In the genomic region with DNA sequence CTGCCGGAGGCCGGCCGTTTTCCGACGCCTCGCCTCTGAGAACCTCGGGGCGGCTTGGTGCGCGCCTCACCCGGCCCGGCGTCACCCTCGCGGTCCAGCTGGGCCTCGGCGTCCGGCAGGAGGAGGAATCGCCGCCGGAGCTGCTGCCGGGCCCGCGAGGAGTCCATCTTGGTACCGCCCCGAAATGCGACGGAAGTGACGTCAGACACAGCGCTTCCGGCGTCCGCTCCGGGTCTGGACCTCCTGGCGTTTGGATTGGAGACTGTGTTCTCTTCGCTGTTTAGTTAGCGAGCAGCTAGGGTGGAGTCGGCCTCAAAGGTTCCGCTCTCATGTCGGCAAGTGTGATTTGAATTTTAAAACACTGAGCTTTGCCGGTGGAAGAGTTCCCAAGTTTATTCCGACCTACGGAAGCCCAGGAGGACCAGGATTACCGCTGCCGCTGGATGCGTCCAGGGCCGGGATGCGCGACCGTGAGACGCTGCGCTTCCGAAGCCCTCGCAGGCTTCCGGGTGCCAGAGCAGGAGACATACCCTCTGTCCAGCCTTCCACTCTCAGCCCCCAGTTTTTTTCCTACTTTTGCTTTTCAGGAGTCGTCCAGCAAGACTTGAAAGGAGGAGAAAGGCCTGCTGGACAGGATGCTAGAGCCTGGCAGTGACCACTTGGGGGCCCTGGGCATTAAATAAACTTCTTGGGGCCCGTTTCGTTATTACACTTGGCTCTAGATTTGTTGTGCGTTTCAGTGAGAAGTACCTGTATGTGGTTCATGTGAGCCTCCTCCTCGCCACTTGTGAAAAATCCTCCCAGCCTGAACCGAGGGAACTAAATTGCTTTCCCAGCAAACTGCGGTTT, we compare ENCODE assay signal across 8 cellular contexts. TPM values are rescaled to one million over a fixed set of nuclear protein-coding genes. Genes with fewer than 3 reads are reported as not detected.
A peak's percentile ranks its signal among the peaks of the same experiment; 100 is the strongest.
DNase-seq lines count a peak whose midpoint lies in the region; ATAC-seq and TF ChIP-seq lines count a peak whose summit lies in the region.

A gene with protein sequence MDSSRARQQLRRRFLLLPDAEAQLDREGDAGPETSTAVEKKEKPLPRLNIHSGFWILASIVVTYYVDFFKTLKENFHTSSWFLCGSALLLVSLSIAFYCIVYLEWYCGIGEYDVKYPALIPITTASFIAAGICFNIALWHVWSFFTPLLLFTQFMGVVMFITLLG (minus strand): TSS at position 188 of the 849 bp plus-strand sequence. CDS start 21 bp downstream, at position 167.

- POLR2A ChIA-PET in AG04450 (lab: Yijun Ruan, JAX) (interaction anchor here (0.6 to 1.7 kb wide), 5 partner anchors 104 to 294 kb away, joined by 3 to 6 read pairs (median 3); no protein-coding TSS in a partner anchor), WTC11 (lab: Charles Lee) (interaction anchor here (0.6 to 0.9 kb wide), 3 partner anchors 42 to 429 kb away, joined by 3 to 5 read pairs (median 5); a partner anchor contains a TSS)

- peak; percentile 34 for TF ChIP-seq CTCF in AG04450 (IDR thresholded peaks at IDR 0.05; ENCODE audit: low read depth, low read length)
- no peak for TF ChIP-seq CTCF in WTC11 (IDR thresholded peaks at IDR 0.05)
- peak; percentile 23 for TF ChIP-seq CTCF in cardiac fibroblast (IDR thresholded peaks at IDR 0.05; ENCODE audit: low read depth, low read length)

- no peaks in the 10 kb centered on the region; the same call in 1 of the 2 replicates for H3K9me3 ChIP-seq in AG04450 (ENCODE audit: control insufficient read depth, insufficient read depth, low read length)

- H3K27ac ChIP-seq in AG04450 (ENCODE audit: low read depth, low read length): peak within 1 kb of the TSS; percentile 96

- H3K9me3 Mint-ChIP-seq in WTC11: no peaks in the 10 kb centered on the region

- ATAC-seq in GM18870 (IDR thresholded peaks at IDR 0.05; ENCODE audit: unreplicated experiment): peak; percentile 93
- peak; percentile 97 for ATAC-seq in HG03135 (IDR thresholded peaks at IDR 0.05; ENCODE audit: unreplicated experiment)
- peak; percentile 89 for ATAC-seq in WTC11

- peaks cover 3% of the 10 kb centered on the region for H3K27me3 ChIP-seq in AG04450 (ENCODE audit: control insufficient read depth, insufficient read depth, low read length)

- H3K4me1 Mint-ChIP-seq in WTC11: peaks cover 14% of the 10 kb centered on the region

- H3K4me3 ChIP-seq in AG04450 (ENCODE audit: low read depth, low read length) (peak within 1 kb of the TSS; percentile 90), cardiac fibroblast (replicated peaks in 1 of 2; ENCODE audit: low read depth in 2 of 2, low read length in 2 of 2) (peak within 1 kb of the TSS; percentile 68 to 91)

- CTCF ChIA-PET in AG04450 (lab: Charles Lee): interaction anchor here (0.7 to 1.7 kb wide), 4 partner anchors 8 to 272 kb away, joined by 3 to 14 read pairs (median 4); no protein-coding TSS in a partner anchor
- CTCF ChIA-PET in WTC11 (lab: Charles Lee): interaction anchor here (0.8 to 1.9 kb wide), 6 partner anchors 8 to 157 kb away, joined by 3 to 6 read pairs (median 4); no protein-coding TSS in a partner anchor

- H3K27me3 Mint-ChIP-seq in WTC11 (ENCODE audit: low read depth): peaks cover 8% of the 10 kb centered on the region

- H3K4me3 Mint-ChIP-seq in WTC11: peak within 1 kb of the TSS; percentile 97

- DNase-seq in AG04450 (ENCODE audit: low read depth, low spot score) (peak; percentile 83), NCI-H2227 treated with DMSO at 0.1 percent for 48 hours (lab: John Stamatoyannopoulos, UW) (peak; percentile 84), WTC11 (ENCODE audit: low spot score) (peak; percentile 93), cardiac fibroblast (ENCODE audit: low read depth in 2 of 2) (peak; percentile 94 to 96), iPS-NIHi7 (ENCODE audit: extremely low spot score) (peak; percentile 98), smooth muscle cell of the brain vasculature (ENCODE audit: low read depth, low spot score) (peak; percentile 80)

- peaks cover 24% of the 10 kb centered on the region for H3K36me3 Mint-ChIP-seq in WTC11

- peak within 1 kb of the TSS; percentile 99 for H3K27ac Mint-ChIP-seq in WTC11

TF ChIP-seq in WTC11, 78 proteins besides CTCF, POLR2A, EP300 and RAD21 (continues in another document):
- TF ChIP-seq IRF2 (CRISPR knock-in tag; IDR thresholded peaks at IDR 0.05; ENCODE audit: borderline replicate concordance, low read depth): no peak
- TF ChIP-seq TP53 (CRISPR knock-in tag; IDR thresholded peaks at IDR 0.05): 0 out of 2 replicates have a peak, but pooled peaks have one; percentile 53
- TF ChIP-seq, protein P1, sequence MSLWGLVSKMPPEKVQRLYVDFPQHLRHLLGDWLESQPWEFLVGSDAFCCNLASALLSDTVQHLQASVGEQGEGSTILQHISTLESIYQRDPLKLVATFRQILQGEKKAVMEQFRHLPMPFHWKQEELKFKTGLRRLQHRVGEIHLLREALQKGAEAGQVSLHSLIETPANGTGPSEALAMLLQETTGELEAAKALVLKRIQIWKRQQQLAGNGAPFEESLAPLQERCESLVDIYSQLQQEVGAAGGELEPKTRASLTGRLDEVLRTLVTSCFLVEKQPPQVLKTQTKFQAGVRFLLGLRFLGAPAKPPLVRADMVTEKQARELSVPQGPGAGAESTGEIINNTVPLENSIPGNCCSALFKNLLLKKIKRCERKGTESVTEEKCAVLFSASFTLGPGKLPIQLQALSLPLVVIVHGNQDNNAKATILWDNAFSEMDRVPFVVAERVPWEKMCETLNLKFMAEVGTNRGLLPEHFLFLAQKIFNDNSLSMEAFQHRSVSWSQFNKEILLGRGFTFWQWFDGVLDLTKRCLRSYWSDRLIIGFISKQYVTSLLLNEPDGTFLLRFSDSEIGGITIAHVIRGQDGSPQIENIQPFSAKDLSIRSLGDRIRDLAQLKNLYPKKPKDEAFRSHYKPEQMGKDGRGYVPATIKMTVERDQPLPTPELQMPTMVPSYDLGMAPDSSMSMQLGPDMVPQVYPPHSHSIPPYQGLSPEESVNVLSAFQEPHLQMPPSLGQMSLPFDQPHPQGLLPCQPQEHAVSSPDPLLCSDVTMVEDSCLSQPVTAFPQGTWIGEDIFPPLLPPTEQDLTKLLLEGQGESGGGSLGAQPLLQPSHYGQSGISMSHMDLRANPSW (CRISPR knock-in tag; conservative IDR thresholded peaks at IDR 0.05; ENCODE audit: low read depth): no peak
- TF ChIP-seq, protein P2, sequence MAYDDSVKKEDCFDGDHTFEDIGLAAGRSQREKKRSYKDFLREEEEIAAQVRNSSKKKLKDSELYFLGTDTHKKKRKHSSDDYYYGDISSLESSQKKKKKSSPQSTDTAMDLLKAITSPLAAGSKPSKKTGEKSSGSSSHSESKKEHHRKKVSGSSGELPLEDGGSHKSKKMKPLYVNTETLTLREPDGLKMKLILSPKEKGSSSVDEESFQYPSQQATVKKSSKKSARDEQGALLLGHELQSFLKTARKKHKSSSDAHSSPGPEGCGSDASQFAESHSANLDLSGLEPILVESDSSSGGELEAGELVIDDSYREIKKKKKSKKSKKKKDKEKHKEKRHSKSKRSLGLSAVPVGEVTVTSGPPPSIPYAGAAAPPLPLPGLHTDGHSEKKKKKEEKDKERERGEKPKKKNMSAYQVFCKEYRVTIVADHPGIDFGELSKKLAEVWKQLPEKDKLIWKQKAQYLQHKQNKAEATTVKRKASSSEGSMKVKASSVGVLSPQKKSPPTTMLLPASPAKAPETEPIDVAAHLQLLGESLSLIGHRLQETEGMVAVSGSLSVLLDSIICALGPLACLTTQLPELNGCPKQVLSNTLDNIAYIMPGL (CRISPR knock-in tag; IDR thresholded peaks at IDR 0.05): peak; percentile 71; the same call in 1 of the 2 replicates
- 0 out of 2 replicates have a peak, but pooled peaks have one; percentile 24 for TF ChIP-seq NFYB (CRISPR knock-in tag; conservative IDR thresholded peaks at IDR 0.05; ENCODE audit: low read depth)
- TF ChIP-seq, protein P3, sequence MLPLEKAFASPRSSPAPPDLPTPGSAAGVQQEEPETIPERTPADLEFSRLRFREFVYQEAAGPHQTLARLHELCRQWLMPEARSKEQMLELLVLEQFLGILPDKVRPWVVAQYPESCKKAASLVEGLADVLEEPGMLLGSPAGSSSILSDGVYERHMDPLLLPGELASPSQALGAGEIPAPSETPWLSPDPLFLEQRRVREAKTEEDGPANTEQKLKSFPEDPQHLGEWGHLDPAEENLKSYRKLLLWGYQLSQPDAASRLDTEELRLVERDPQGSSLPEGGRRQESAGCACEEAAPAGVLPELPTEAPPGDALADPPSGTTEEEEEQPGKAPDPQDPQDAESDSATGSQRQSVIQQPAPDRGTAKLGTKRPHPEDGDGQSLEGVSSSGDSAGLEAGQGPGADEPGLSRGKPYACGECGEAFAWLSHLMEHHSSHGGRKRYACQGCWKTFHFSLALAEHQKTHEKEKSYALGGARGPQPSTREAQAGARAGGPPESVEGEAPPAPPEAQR (CRISPR knock-in tag; IDR thresholded peaks at IDR 0.05): no peak
- no peak for TF ChIP-seq TCF7 (CRISPR knock-in tag; IDR thresholded peaks at IDR 0.05; ENCODE audit: low read depth)
- TF ChIP-seq, protein P4, sequence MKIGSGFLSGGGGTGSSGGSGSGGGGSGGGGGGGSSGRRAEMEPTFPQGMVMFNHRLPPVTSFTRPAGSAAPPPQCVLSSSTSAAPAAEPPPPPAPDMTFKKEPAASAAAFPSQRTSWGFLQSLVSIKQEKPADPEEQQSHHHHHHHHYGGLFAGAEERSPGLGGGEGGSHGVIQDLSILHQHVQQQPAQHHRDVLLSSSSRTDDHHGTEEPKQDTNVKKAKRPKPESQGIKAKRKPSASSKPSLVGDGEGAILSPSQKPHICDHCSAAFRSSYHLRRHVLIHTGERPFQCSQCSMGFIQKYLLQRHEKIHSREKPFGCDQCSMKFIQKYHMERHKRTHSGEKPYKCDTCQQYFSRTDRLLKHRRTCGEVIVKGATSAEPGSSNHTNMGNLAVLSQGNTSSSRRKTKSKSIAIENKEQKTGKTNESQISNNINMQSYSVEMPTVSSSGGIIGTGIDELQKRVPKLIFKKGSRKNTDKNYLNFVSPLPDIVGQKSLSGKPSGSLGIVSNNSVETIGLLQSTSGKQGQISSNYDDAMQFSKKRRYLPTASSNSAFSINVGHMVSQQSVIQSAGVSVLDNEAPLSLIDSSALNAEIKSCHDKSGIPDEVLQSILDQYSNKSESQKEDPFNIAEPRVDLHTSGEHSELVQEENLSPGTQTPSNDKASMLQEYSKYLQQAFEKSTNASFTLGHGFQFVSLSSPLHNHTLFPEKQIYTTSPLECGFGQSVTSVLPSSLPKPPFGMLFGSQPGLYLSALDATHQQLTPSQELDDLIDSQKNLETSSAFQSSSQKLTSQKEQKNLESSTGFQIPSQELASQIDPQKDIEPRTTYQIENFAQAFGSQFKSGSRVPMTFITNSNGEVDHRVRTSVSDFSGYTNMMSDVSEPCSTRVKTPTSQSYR (CRISPR knock-in tag; IDR thresholded peaks at IDR 0.05): peak; percentile 64; the same call in 1 of the 2 replicates
- TF ChIP-seq ESRRA (CRISPR knock-in tag; IDR thresholded peaks at IDR 0.05; ENCODE audit: borderline replicate concordance): no peak; the same call in 1 of the 2 replicates
- no peak for TF ChIP-seq MXD4 (CRISPR knock-in tag; IDR thresholded peaks at IDR 0.05; ENCODE audit: borderline replicate concordance)
- no peak for TF ChIP-seq EMX1 (CRISPR knock-in tag; IDR thresholded peaks at IDR 0.05)
- peak; percentile 77 for TF ChIP-seq FOXP1 (CRISPR knock-in tag; IDR thresholded peaks at IDR 0.05; ENCODE audit: borderline replicate concordance)

RNA-seq across cellular contexts. Expression of the gene that starts here (rescaled TPM):
- polyA plus RNA-seq in AG04450 (2011; rRNA removed): 32.3 and 44.0 TPM in 2 replicates
- polyA minus RNA-seq in AG04450 (2011; rRNA and poly(A)+ RNA removed): 7.9 and 13.9 TPM in 2 replicates
- total RNA-seq in WTC11 (2021): 21.1 to 26.5 TPM (median 25.4 TPM) in 3 replicates

Comparison
In these comparisons a context has a peak if more than half of its experiments do, and no peak if none do; other contexts are left out.
1. Peak in every context shown above with its lines: DNase-seq, ATAC-seq, H3K4me3 ChIP-seq and H3K27ac ChIP-seq.